1 cellular context compared by ENCODE assay signal in genomic region chr7:960269-960871, GRCh38.
TF ChIP-seq lines count a peak whose summit lies in the region.

No MANE protein-coding gene starts in this region.

TF ChIP-seq in H1, 55 proteins besides CTCF, POLR2A, EP300 and RAD21:
- TF ChIP-seq CHD2 (IDR thresholded peaks at IDR 0.05; ENCODE audit: low read length), result no peak
- TF ChIP-seq CREB1 (IDR thresholded peaks at IDR 0.05), result no peak
- no peak for TF ChIP-seq TBP (IDR thresholded peaks at IDR 0.05; ENCODE audit: low read depth, low read length)
- TF ChIP-seq SUZ12 (IDR thresholded peaks at IDR 0.05; ENCODE audit: low read length), result no peak
